Comparison of ENCODE assay signal across 1 cellular context in genomic region chrX:47091149-47091775, GRCh38.
TF ChIP-seq lines count a peak whose summit lies in the region.

No MANE protein-coding gene starts in this region.

TF ChIP-seq in A549, 52 proteins besides CTCF, POLR2A, EP300 and RAD21 (continued from another document):
- TF ChIP-seq NPAS2 (CRISPR knock-in tag; IDR thresholded peaks at IDR 0.05; ENCODE audit: borderline replicate concordance), result no peak
